Comparison of ENCODE assay signal across 10 cellular contexts in the genomic region with DNA sequence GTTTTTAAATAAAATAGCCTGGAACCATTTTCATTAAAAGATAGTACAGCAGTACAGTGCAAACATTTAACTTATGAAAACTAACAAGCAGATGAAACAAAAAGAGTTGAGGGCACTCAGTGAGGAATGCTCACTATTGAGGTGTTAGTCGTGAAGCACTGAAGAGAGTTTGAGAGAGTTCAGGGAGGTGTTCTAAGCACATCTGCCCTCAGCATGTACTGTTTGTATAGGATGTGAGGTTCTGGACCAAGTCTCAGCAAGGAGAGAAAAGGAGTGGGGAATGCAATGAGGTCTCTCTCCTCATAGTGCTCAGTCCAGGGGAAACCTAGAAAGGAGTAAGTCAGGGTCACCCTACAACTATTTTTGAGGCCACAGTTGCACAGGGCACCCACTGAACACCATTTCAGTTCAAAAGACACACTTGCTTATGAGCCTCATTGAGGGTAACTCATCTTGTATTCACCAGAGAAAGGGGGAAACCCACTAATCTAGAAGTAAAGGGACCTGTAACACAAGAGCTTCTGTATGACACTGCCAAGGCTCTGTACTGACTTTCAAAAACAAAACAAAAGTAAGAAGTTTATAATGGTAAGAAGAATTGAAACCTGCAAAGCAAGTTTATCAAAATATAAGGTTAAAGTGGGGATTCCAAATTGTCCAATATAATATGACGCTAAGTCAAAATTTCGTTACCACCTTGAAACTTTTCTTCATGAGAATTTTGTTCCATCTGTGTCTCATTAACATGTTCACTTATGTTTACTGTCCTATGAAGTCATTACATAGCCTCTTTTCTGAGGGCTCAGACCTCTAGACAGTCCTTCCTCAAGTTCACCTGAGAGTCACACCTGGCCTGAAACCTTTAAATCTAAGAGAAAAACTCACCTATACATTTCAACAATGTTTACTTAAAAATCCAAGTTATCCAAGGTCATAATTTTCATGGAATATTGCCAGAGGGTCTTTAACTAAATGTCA.
DNase-seq lines count a peak whose midpoint lies in the region; ATAC-seq and TF ChIP-seq lines count a peak whose summit lies in the region.
"Had no signal": no experiment of that assay in that cellular context is flagged by ENCODE, and none has a peak within 500 bp of the region (broad histone marks: within the 10 kb centered on the region; RNA-seq: fewer than 3 reads in every experiment).

No MANE protein-coding gene starts in this region.

- H3K4me3 Mint-ChIP-seq in activated naive CD4-positive, alpha-beta T cell treated with anti-CD3 and anti-CD28 coated beads, Interleukin-2, amount 50 U/mL, for 24 hours: peak overlapping the region; percentile 59
- no peak overlapping the region for H3K4me3 Mint-ChIP-seq in activated CD8-positive, alpha-beta T cell treated with anti-CD3 and anti-CD28 coated beads for 36 hours
- no peak overlapping the region for H3K4me3 Mint-ChIP-seq in nephron progenitor cell

- CTCF ChIA-PET in activated CD8-positive, alpha-beta T cell treated with anti-CD3 and anti-CD28 coated beads for 36 hours (lab: Charles Lee): interaction anchor here (1.2 kb wide), 1 partner anchor 12 kb away, joined by 3 read pairs; no protein-coding TSS in a partner anchor

- H3K27me3 Mint-ChIP-seq in activated naive CD4-positive, alpha-beta T cell treated with anti-CD3 and anti-CD28 coated beads, Interleukin-2, amount 50 U/mL, for 24 hours: no peaks in the 10 kb centered on the region
- no peaks in the 10 kb centered on the region for H3K27me3 Mint-ChIP-seq in activated CD8-positive, alpha-beta T cell treated with anti-CD3 and anti-CD28 coated beads for 36 hours
- peaks cover 10% of the 10 kb centered on the region for H3K27me3 Mint-ChIP-seq in nephron progenitor cell (ENCODE audit: low read depth, poor library complexity)

- peak; percentile 73 for ATAC-seq in HG02798 (IDR thresholded peaks at IDR 0.05; ENCODE audit: poor library complexity, unreplicated experiment)
- peak; percentile 86 for ATAC-seq in activated CD8-positive, alpha-beta T cell treated with anti-CD3 and anti-CD28 coated beads for 36 hours
- ATAC-seq in Right ventricle myocardium superior (ENCODE audit: poor library complexity): no peak

- peak overlapping the region; percentile 87 for H3K27ac Mint-ChIP-seq in activated naive CD4-positive, alpha-beta T cell treated with anti-CD3 and anti-CD28 coated beads, Interleukin-2, amount 50 U/mL, for 24 hours
- peak overlapping the region; percentile 85 for H3K27ac Mint-ChIP-seq in activated CD8-positive, alpha-beta T cell treated with anti-CD3 and anti-CD28 coated beads for 36 hours
- H3K27ac Mint-ChIP-seq in nephron progenitor cell: no peak overlapping the region

- DNase-seq in activated naive CD4-positive, alpha-beta T cell (lab: John Stamatoyannopoulos, UW): no peak
- no peak for DNase-seq in activated CD8-positive, alpha-beta T cell treated with anti-CD3 and anti-CD28 coated beads for 36 hours
- DNase-seq in nephron progenitor cell (no peak), NCI-H187 (lab: John Stamatoyannopoulos, UW) (no peak), foreskin fibroblast (no peak), Right ventricle myocardium superior (no peak)
- DNase-seq: NCI-H748 treated with DMSO at 0.1 percent for 48 hours, spleen had no signal

- peaks cover 89% of the 10 kb centered on the region for H3K4me1 Mint-ChIP-seq in activated naive CD4-positive, alpha-beta T cell treated with anti-CD3 and anti-CD28 coated beads, Interleukin-2, amount 50 U/mL, for 24 hours
- H3K4me1 Mint-ChIP-seq in activated CD8-positive, alpha-beta T cell treated with anti-CD3 and anti-CD28 coated beads for 36 hours (ENCODE audit: low read depth): peaks cover 80% of the 10 kb centered on the region
- peaks cover 16% of the 10 kb centered on the region for H3K4me1 Mint-ChIP-seq in nephron progenitor cell

- TF ChIP-seq CTCF in activated CD8-positive, alpha-beta T cell treated with anti-CD3 and anti-CD28 coated beads for 36 hours (IDR thresholded peaks at IDR 0.05): no peak
- TF ChIP-seq CTCF in nephron progenitor cell (IDR thresholded peaks at IDR 0.05) (no peak), foreskin fibroblast (IDR thresholded peaks at IDR 0.05; ENCODE audit: low read depth, low read length) (no peak)

- H3K36me3 Mint-ChIP-seq in activated naive CD4-positive, alpha-beta T cell treated with anti-CD3 and anti-CD28 coated beads, Interleukin-2, amount 50 U/mL, for 24 hours: peaks cover 25% of the 10 kb centered on the region
- peaks cover 44% of the 10 kb centered on the region for H3K36me3 Mint-ChIP-seq in activated CD8-positive, alpha-beta T cell treated with anti-CD3 and anti-CD28 coated beads for 36 hours (ENCODE audit: low read depth)
- H3K36me3 Mint-ChIP-seq in nephron progenitor cell (ENCODE audit: low read depth): peaks cover 20% of the 10 kb centered on the region

- intact Hi-C loops in activated CD8-positive, alpha-beta T cell treated with anti-CD3 and anti-CD28 coated beads for 36 hours (cut with micrococcal nuclease): no loop called here
- intact Hi-C loops in Right ventricle myocardium superior (cut with DNase I): no loop called here

- peaks cover 27% of the 10 kb centered on the region for H3K9me3 Mint-ChIP-seq in activated naive CD4-positive, alpha-beta T cell treated with anti-CD3 and anti-CD28 coated beads, Interleukin-2, amount 50 U/mL, for 24 hours
- H3K9me3 Mint-ChIP-seq in activated CD8-positive, alpha-beta T cell treated with anti-CD3 and anti-CD28 coated beads for 36 hours: peaks cover 31% of the 10 kb centered on the region
- H3K9me3 Mint-ChIP-seq in nephron progenitor cell: peaks cover 37% of the 10 kb centered on the region

- POLR2A ChIA-PET in activated CD8-positive, alpha-beta T cell treated with anti-CD3 and anti-CD28 coated beads for 36 hours (lab: Charles Lee): interaction anchor here (1.4 kb wide), 1 partner anchor 145 kb away, joined by 6 read pairs; no protein-coding TSS in a partner anchor

- H3K4me3 ChIP-seq in foreskin fibroblast (ENCODE audit: low read depth in 1 of 2, low read length in 2 of 2): no peak overlapping the region
- H3K4me3 ChIP-seq: spleen had no signal
